In genomic region chr5:153974131-153974812, GRCh38 we compare ENCODE assay signal across 9 cellular contexts.
DNase-seq lines count a peak whose midpoint lies in the region; ATAC-seq and TF ChIP-seq lines count a peak whose summit lies in the region.
"Had no signal": no experiment of that assay in that cellular context is flagged by ENCODE, and none has a peak within 500 bp of the region (broad histone marks: within the 10 kb centered on the region; RNA-seq: fewer than 3 reads in every experiment).

No MANE protein-coding gene starts in this region.

- H3K9me2 ChIP-seq in hepatocyte (replicated peaks; ENCODE audit: insufficient read depth) = no peaks in the 10 kb centered on the region

- DNase-seq in AG08396 (ENCODE audit: low spot score) = peak; percentile 67
- peak; percentile 60 for DNase-seq in ELR (ENCODE audit: low read depth)
- DNase-seq in NCI-H2227 treated with DMSO at 0.1 percent for 48 hours (lab: John Stamatoyannopoulos, UW) = peak; percentile 39
- peak; percentile 74 for DNase-seq in astrocyte of the hippocampus (ENCODE audit: low read depth, low spot score)
- DNase-seq in hepatocyte (ENCODE audit: low spot score) = peak; percentile 67
- DNase-seq in stimulated activated naive CD8-positive, alpha-beta T cell treated with anti-CD3 and anti-CD28 coated beads, Interleukin-15, Interleukin-2, amounts not matched to agents 100 U/mL and 50 U/mL, for 24 hours = peak; percentile 27
- no peak for DNase-seq in NCI-H446 treated with DMSO at 0.1 percent for 48 hours (lab: John Stamatoyannopoulos, UW)

- no peak overlapping the region for H2AFZ ChIP-seq in hepatocyte

- no peaks in the 10 kb centered on the region for H3K4me1 ChIP-seq in hepatocyte (ENCODE audit: insufficient read depth)

- WGBS in hepatocyte (ENCODE audit: low lambda C conversion rate, missing lambda C conversion rate) = 19% methylated on average over 7 of the region's 7 CpGs

- no peak overlapping the region for H3K4me3 ChIP-seq in hepatocyte

- no peaks in the 10 kb centered on the region for H3K9me3 ChIP-seq in hepatocyte (ENCODE audit: low read depth)
- H3K9me3 ChIP-seq: neutrophil had no signal

- peak; percentile 87 for TF ChIP-seq CTCF in hepatocyte (IDR thresholded peaks at IDR 0.05; ENCODE audit: poor library complexity)

- no peaks in the 10 kb centered on the region for H3K79me2 ChIP-seq in hepatocyte

- no peak overlapping the region for H3K27ac ChIP-seq in hepatocyte
- H3K27ac ChIP-seq: neutrophil had no signal

- no peaks in the 10 kb centered on the region for H3K27me3 ChIP-seq in hepatocyte
- H3K27me3 ChIP-seq: neutrophil had no signal

- H3K4me2 ChIP-seq in hepatocyte = no peak overlapping the region

- peak; percentile 56 for ATAC-seq in HG02798 (IDR thresholded peaks at IDR 0.05; ENCODE audit: poor library complexity, unreplicated experiment)
- no peak for ATAC-seq in stimulated activated naive CD8-positive, alpha-beta T cell treated with anti-CD3 and anti-CD28 coated beads, Interleukin-15, Interleukin-2, amounts not matched to agents 100 U/mL and 50 U/mL, for 24 hours

- H3K36me3 ChIP-seq in hepatocyte (replicated peaks; ENCODE audit: insufficient read depth, low read depth) = no peaks in the 10 kb centered on the region
- H3K36me3 ChIP-seq: neutrophil had no signal

- H4K20me1 ChIP-seq in hepatocyte (ENCODE audit: insufficient read depth, poor library complexity, severe bottlenecking) = no peaks in the 10 kb centered on the region
